10 cellular contexts compared by ENCODE assay signal in genomic region chr17:31320231-31320630, GRCh38. TPM values are rescaled to one million over a fixed set of nuclear protein-coding genes. Genes with fewer than 3 reads are reported as not detected.
A peak's percentile ranks its signal among the peaks of the same experiment; 100 is the strongest.
DNase-seq lines count a peak whose midpoint lies in the region; ATAC-seq and TF ChIP-seq lines count a peak whose summit lies in the region.
"Had no signal": no experiment of that assay in that cellular context is flagged by ENCODE, and none has a peak within 500 bp of the region (broad histone marks: within the 10 kb centered on the region; RNA-seq: fewer than 3 reads in every experiment).

No MANE protein-coding gene starts in this region.

- H3K27ac Mint-ChIP-seq in activated naive CD8-positive, alpha-beta T cell treated with anti-CD3 and anti-CD28 coated beads for 36 hours = peak overlapping the region; percentile 91
- no peak overlapping the region for H3K27ac Mint-ChIP-seq in endothelial cell (ENCODE audit: unreplicated experiment)

- peaks cover 6 to 68% (median 38%) of the 10 kb centered on the region in 11 experiments; a peak in 18 of 22 replicates for H3K36me3 ChIP-seq in BLaER1 treated with 17β-estradiol and CSF1 and Interleukin-3, amounts not matched to agents 10 nM and 100 nM
- peaks cover 0 to 8% of the 10 kb centered on the region in 2 donors for H3K36me3 ChIP-seq in muscle layer of duodenum (ENCODE audit: control insufficient read depth in 1 of 2, insufficient read depth in 2 of 2, low read length in 2 of 2)

- peaks cover 33% of the 10 kb centered on the region for H3K4me1 Mint-ChIP-seq in activated naive CD8-positive, alpha-beta T cell treated with anti-CD3 and anti-CD28 coated beads for 36 hours
- peaks cover 10% of the 10 kb centered on the region for H3K4me1 Mint-ChIP-seq in endothelial cell (ENCODE audit: unreplicated experiment)

- H3K9me3 Mint-ChIP-seq in activated naive CD8-positive, alpha-beta T cell treated with anti-CD3 and anti-CD28 coated beads for 36 hours = peaks cover 2% of the 10 kb centered on the region
- no peaks in the 10 kb centered on the region for H3K9me3 Mint-ChIP-seq in endothelial cell (ENCODE audit: unreplicated experiment)

- peaks cover 0 to 19% (median 5%) of the 10 kb centered on the region in 11 experiments; a peak in 10 of 22 replicates for H3K9me3 ChIP-seq in BLaER1 treated with 17β-estradiol and CSF1 and Interleukin-3, amounts not matched to agents 10 nM and 100 nM (replicated peaks in 1 of 11)
- H3K9me3 ChIP-seq in muscle layer of duodenum (ENCODE audit: control insufficient read depth in 1 of 2, low read length in 2 of 2) = no peaks in the 10 kb centered on the region

- peak overlapping the region; percentile 89 to 99 (median 96) for H3K27ac ChIP-seq in BLaER1 treated with 17β-estradiol and CSF1 and Interleukin-3, amounts not matched to agents 10 nM and 100 nM
- peak overlapping the region; percentile 77 for H3K27ac ChIP-seq in muscle layer of duodenum (ENCODE audit: low read length)

- peak overlapping the region; percentile 83 to 95 (median 90) for H3K9ac ChIP-seq in BLaER1 treated with 17β-estradiol and CSF1 and Interleukin-3, amounts not matched to agents 10 nM and 100 nM

- H3K36me3 Mint-ChIP-seq in activated naive CD8-positive, alpha-beta T cell treated with anti-CD3 and anti-CD28 coated beads for 36 hours = peaks cover 21% of the 10 kb centered on the region
- no peaks in the 10 kb centered on the region for H3K36me3 Mint-ChIP-seq in endothelial cell (ENCODE audit: low read depth, unreplicated experiment)

- H3K27me3 Mint-ChIP-seq in activated naive CD8-positive, alpha-beta T cell treated with anti-CD3 and anti-CD28 coated beads for 36 hours = no peaks in the 10 kb centered on the region
- H3K27me3 Mint-ChIP-seq in endothelial cell (ENCODE audit: unreplicated experiment) = no peaks in the 10 kb centered on the region

- peaks cover 20 to 45% (median 37%) of the 10 kb centered on the region in 10 experiments for H3K4me1 ChIP-seq in BLaER1 treated with 17β-estradiol and CSF1 and Interleukin-3, amounts not matched to agents 10 nM and 100 nM
- no peaks in the 10 kb centered on the region for H3K4me1 ChIP-seq in muscle layer of duodenum (ENCODE audit: control insufficient read depth in 1 of 2, insufficient read depth in 2 of 2, low read length in 2 of 2)

- DNase-seq in Jurkat, Clone E6-1 (ENCODE audit: low read depth, low spot score) = peak; percentile 28
- no peak for DNase-seq in activated naive CD8-positive, alpha-beta T cell treated with anti-CD3 and anti-CD28 coated beads for 36 hours
- DNase-seq in amniotic stem cell (lab: John Stamatoyannopoulos, UW) (no peak), endothelial cell (ENCODE audit: low spot score) (no peak)
- DNase-seq: effector CD8-positive, alpha-beta T cell; NCI-H2171 had no signal

- peak overlapping the region; percentile 72 to 98 (median 87); a peak in 20 of 22 replicates for H3K4me2 ChIP-seq in BLaER1 treated with 17β-estradiol and CSF1 and Interleukin-3, amounts not matched to agents 10 nM and 100 nM

- H3K27me3 ChIP-seq in BLaER1 treated with 17β-estradiol and CSF1 and Interleukin-3, amounts not matched to agents 10 nM and 100 nM = no peaks in the 10 kb centered on the region
- no peaks in the 10 kb centered on the region for H3K27me3 ChIP-seq in muscle layer of duodenum (ENCODE audit: low read depth, low read length)

- no peak for ATAC-seq in HG03457 (IDR thresholded peaks at IDR 0.05; ENCODE audit: unreplicated experiment)
- no peak for ATAC-seq in GM21381 (IDR thresholded peaks at IDR 0.05; ENCODE audit: unreplicated experiment)

- peak overlapping the region; percentile 61 to 89 (median 74) for H3K4me3 ChIP-seq in BLaER1 treated with 17β-estradiol and CSF1 and Interleukin-3, amounts not matched to agents 10 nM and 100 nM
- no peak overlapping the region for H3K4me3 ChIP-seq in Jurkat, Clone E6-1 (ENCODE audit: low read length)
- peak overlapping the region in 1 of 2 donors; percentile 38 for H3K4me3 ChIP-seq in muscle layer of duodenum (ENCODE audit: low read depth in 1 of 2, low read length in 2 of 2)

- no peak for TF ChIP-seq CTCF in endothelial cell (IDR thresholded peaks at IDR 0.05; ENCODE audit: unreplicated experiment)

- H4K20me1 ChIP-seq in BLaER1 treated with 17β-estradiol and CSF1 and Interleukin-3, amounts not matched to agents 10 nM and 100 nM = no peaks in the 10 kb centered on the region; a peak in 1 of 22 replicates

- peak overlapping the region; percentile 85 for H3K4me3 Mint-ChIP-seq in activated naive CD8-positive, alpha-beta T cell treated with anti-CD3 and anti-CD28 coated beads for 36 hours
- H3K4me3 Mint-ChIP-seq in endothelial cell (ENCODE audit: unreplicated experiment) = no peak overlapping the region

RNA-seq across cellular contexts. Expression of gene EVI2A, which starts 1.2 kb away (rescaled TPM):
- 20.6 TPM for polyA plus RNA-seq in Jurkat, Clone E6-1 (2012; ENCODE audit: insufficient read depth, insufficient read length)
- 10 to 100 TPM; 42.4 to 42.7 TPM for total RNA-seq in activated naive CD8-positive, alpha-beta T cell treated with anti-CD3 and anti-CD28 coated beads for 36 hours
- total RNA-seq in endothelial cell (ENCODE audit: unreplicated experiment) = not detected

RNA-seq across cellular contexts. Expression of gene EVI2B, which starts 6.4 kb away (rescaled TPM):
- polyA plus RNA-seq in Jurkat, Clone E6-1 (2012; ENCODE audit: insufficient read depth, insufficient read length) = 22.8 TPM
- 10 to 100 TPM; 14.8 to 16.5 TPM for total RNA-seq in activated naive CD8-positive, alpha-beta T cell treated with anti-CD3 and anti-CD28 coated beads for 36 hours
- not detected for total RNA-seq in endothelial cell (ENCODE audit: unreplicated experiment)

RNA-seq across cellular contexts. Expression of gene OMG, which starts 23.2 kb away (rescaled TPM):
- 0.44 TPM for polyA plus RNA-seq in Jurkat, Clone E6-1 (2012; ENCODE audit: insufficient read depth, insufficient read length)
- total RNA-seq in activated naive CD8-positive, alpha-beta T cell treated with anti-CD3 and anti-CD28 coated beads for 36 hours = under 1 TPM in 1 of 2 experiments, not detected in 1; 0.14 TPM
- total RNA-seq in endothelial cell (ENCODE audit: unreplicated experiment) = not detected

Comparison
In these comparisons a context has a peak if more than half of its experiments do, and no peak if none do; other contexts are left out.
1. RNA of gene EVI2A, which starts 1.2 kb away (total RNA-seq): 42.4 to 42.7 TPM in activated naive CD8-positive, alpha-beta T cell treated with anti-CD3 and anti-CD28 coated beads for 36 hours; not detected in endothelial cell (single experiment); every median in the first group is over 10 times any median in the second.
2. RNA of gene EVI2B, which starts 6.4 kb away (total RNA-seq): 14.8 to 16.5 TPM in activated naive CD8-positive, alpha-beta T cell treated with anti-CD3 and anti-CD28 coated beads for 36 hours; not detected in endothelial cell (single experiment); every median in the first group is over 10 times any median in the second.